Comparison of ENCODE assay signal across 28 cellular contexts in genomic region chr3:126449621-126450051, GRCh38. TPM values are rescaled to one million over a fixed set of nuclear protein-coding genes. Genes with fewer than 3 reads are reported as not detected.
DNase-seq lines count a peak whose midpoint lies in the region; ATAC-seq, FAIRE-seq and TF ChIP-seq lines count a peak whose summit lies in the region.
"Had no signal": no experiment of that assay in that cellular context is flagged by ENCODE, and none has a peak within 500 bp of the region (broad histone marks: within the 10 kb centered on the region; RNA-seq: fewer than 3 reads in every experiment).

No MANE protein-coding gene starts in this region.

- no peaks in the 10 kb centered on the region for H3K27me3 Mint-ChIP-seq in activated naive CD8-positive, alpha-beta T cell treated with anti-CD3 and anti-CD28 coated beads for 36 hours
- H3K27me3 Mint-ChIP-seq in activated naive CD8-positive, alpha-beta T cell treated with anti-CD3 and anti-CD28 coated beads, Interleukin-2, amount 50 U/mL, for 24 hours, result no peaks in the 10 kb centered on the region
- no peaks in the 10 kb centered on the region for H3K27me3 Mint-ChIP-seq in endodermal cell (ENCODE audit: insufficient read depth)
- no peaks in the 10 kb centered on the region for H3K27me3 Mint-ChIP-seq in stimulated activated naive B cell treated with anti-CD40 and anti-IgM and Interleukin-4, amounts not matched to agents 10 μg/mL and 1 μg/mL and 100 μg/mL, for 72 hours
- H3K27me3 Mint-ChIP-seq: IgD-negative memory B cell had no signal

- H3K9ac ChIP-seq in endodermal cell (ENCODE audit: extremely low read depth, low read length, poor library complexity, severe bottlenecking), result no peak overlapping the region

- H3K27ac Mint-ChIP-seq in activated naive CD8-positive, alpha-beta T cell treated with anti-CD3 and anti-CD28 coated beads for 36 hours, result peak overlapping the region; percentile 25
- no peak overlapping the region for H3K27ac Mint-ChIP-seq in activated naive CD8-positive, alpha-beta T cell treated with anti-CD3 and anti-CD28 coated beads, Interleukin-2, amount 50 U/mL, for 24 hours
- H3K27ac Mint-ChIP-seq in endodermal cell, result no peak overlapping the region
- no peak overlapping the region for H3K27ac Mint-ChIP-seq in stimulated activated naive B cell treated with anti-CD40 and anti-IgM and Interleukin-4, amounts not matched to agents 10 μg/mL and 1 μg/mL and 100 μg/mL, for 72 hours
- H3K27ac Mint-ChIP-seq: CD8-positive, alpha-beta T cell had no signal

- no peaks in the 10 kb centered on the region for H3K4me1 Mint-ChIP-seq in activated naive CD8-positive, alpha-beta T cell treated with anti-CD3 and anti-CD28 coated beads for 36 hours
- H3K4me1 Mint-ChIP-seq in activated naive CD8-positive, alpha-beta T cell treated with anti-CD3 and anti-CD28 coated beads, Interleukin-2, amount 50 U/mL, for 24 hours, result no peaks in the 10 kb centered on the region
- H3K4me1 Mint-ChIP-seq in endodermal cell, result no peaks in the 10 kb centered on the region
- H3K4me1 Mint-ChIP-seq in stimulated activated naive B cell treated with anti-CD40 and anti-IgM and Interleukin-4, amounts not matched to agents 10 μg/mL and 1 μg/mL and 100 μg/mL, for 72 hours, result peaks cover 3 to 5% of the 10 kb centered on the region in 2 donors

- FAIRE-seq in pancreas (lab: Jason Lieb, UNC), result no peak
- FAIRE-seq: GM12891, GM19239, H1 had no signal

- 91 to 96% methylated on average over 8 to 11 of the region's 11 CpGs for WGBS in endodermal cell (ENCODE audit: insufficient coverage in 1 of 2, insufficient read length in 1 of 2), 2 experiments
- WGBS in pancreas, 2 donors, result 30 to 56% methylated on average over 11 of the region's 11 CpGs
- 77 to 88% (median 80%) methylated on average over 9 to 11 of the region's 11 CpGs for WGBS in stomach, 5 donors

- H3K9me3 ChIP-seq in endodermal cell (ENCODE audit: control insufficient read depth, low read length), result no peaks in the 10 kb centered on the region
- H3K9me3 ChIP-seq in pancreas, result no peaks in the 10 kb centered on the region
- no peaks in the 10 kb centered on the region for H3K9me3 ChIP-seq in stomach
- H3K9me3 ChIP-seq: Peyer's patch, SJCRH30 had no signal

- DNase-seq in activated naive CD8-positive, alpha-beta T cell treated with anti-CD3 and anti-CD28 coated beads for 36 hours, result no peak
- DNase-seq in activated naive CD8-positive, alpha-beta T cell treated with anti-CD3 and anti-CD28 coated beads, Interleukin-2, amount 50 U/mL, for 24 hours, result no peak
- DNase-seq in endodermal cell (peak; percentile 29), pancreas (peak in 3 of 6 donors; percentile 24 to 81 (median 54)), stomach (peak; percentile 25), mesenteric fat pad (ENCODE audit: low spot score) (no peak)
- DNase-seq in stimulated activated naive B cell treated with anti-CD40 and anti-IgM and Interleukin-4, amounts not matched to agents 10 μg/mL and 1 μg/mL and 100 μg/mL, for 72 hours, result no peak
- DNase-seq: 8988T; C1 segment of cervical spinal cord; CD8-positive, alpha-beta T cell; DMS153; Karpas-422; MV-4-11; NCI-H1105 treated with DMSO at 0.1 percent for 48 hours; NCI-H1694; NCI-H2081 treated with DMSO at 0.1 percent for 48 hours; NCI-H2171 treated with DMSO at 0.1 percent for 48 hours; NCI-H524 treated with DMSO at 0.1 percent for 48 hours; SJCRH30 had no signal

- H3K4me3 ChIP-seq in endodermal cell (ENCODE audit: low read length) (no peak overlapping the region), pancreas (no peak overlapping the region), stomach (no peak overlapping the region)
- H3K4me3 ChIP-seq: Peyer's patch, SJCRH30 had no signal

- H3K27me3 ChIP-seq in endodermal cell (ENCODE audit: control insufficient read depth, insufficient read depth, low read length, poor library complexity, severe bottlenecking) (no peaks in the 10 kb centered on the region), pancreas (no peaks in the 10 kb centered on the region), stomach (no peaks in the 10 kb centered on the region)
- H3K27me3 ChIP-seq: Peyer's patch, SJCRH30 had no signal

- ATAC-seq in activated naive CD8-positive, alpha-beta T cell treated with anti-CD3 and anti-CD28 coated beads, Interleukin-2, amount 50 U/mL, for 24 hours, result no peak
- ATAC-seq in pancreas (peak; percentile 49 to 87 (median 78)), HG02642 (IDR thresholded peaks at IDR 0.05; ENCODE audit: poor library complexity, unreplicated experiment) (no peak)
- no peak for ATAC-seq in stimulated activated naive B cell treated with anti-CD40 and anti-IgM and Interleukin-4, amounts not matched to agents 10 μg/mL and 1 μg/mL and 100 μg/mL, for 72 hours (replicated peaks)
- ATAC-seq: CD8-positive, alpha-beta T cell had no signal

- no peaks in the 10 kb centered on the region for H3K9me3 Mint-ChIP-seq in activated naive CD8-positive, alpha-beta T cell treated with anti-CD3 and anti-CD28 coated beads for 36 hours
- no peaks in the 10 kb centered on the region for H3K9me3 Mint-ChIP-seq in activated naive CD8-positive, alpha-beta T cell treated with anti-CD3 and anti-CD28 coated beads, Interleukin-2, amount 50 U/mL, for 24 hours
- no peaks in the 10 kb centered on the region for H3K9me3 Mint-ChIP-seq in endodermal cell
- H3K9me3 Mint-ChIP-seq in stimulated activated naive B cell treated with anti-CD40 and anti-IgM and Interleukin-4, amounts not matched to agents 10 μg/mL and 1 μg/mL and 100 μg/mL, for 72 hours, result no peaks in the 10 kb centered on the region
- H3K9me3 Mint-ChIP-seq: CD8-positive, alpha-beta T cell; IgD-negative memory B cell had no signal

- peaks cover 62% of the 10 kb centered on the region for H3K36me3 ChIP-seq in endodermal cell (ENCODE audit: control insufficient read depth, insufficient read depth, low read length)
- H3K36me3 ChIP-seq in pancreas, result peaks cover 0 to 18% (median 8%) of the 10 kb centered on the region in 3 donors
- H3K36me3 ChIP-seq in stomach, result peaks cover 27 to 80% (median 75%) of the 10 kb centered on the region in 4 donors

- TF ChIP-seq CTCF in endodermal cell (conservative IDR thresholded peaks at IDR 0.05) (no peak), pancreas (IDR thresholded peaks at IDR 0.05) (no peak), stomach (IDR thresholded peaks at IDR 0.05) (no peak)

- H3K4me1 ChIP-seq in endodermal cell (ENCODE audit: control insufficient read depth, insufficient read depth, low read length) (no peaks in the 10 kb centered on the region), pancreas (peaks cover 0 to 20% (median 0%) of the 10 kb centered on the region in 3 donors), stomach (peaks cover 0 to 14% (median 2%) of the 10 kb centered on the region in 4 donors)
- H3K4me1 ChIP-seq: Peyer's patch, SJCRH30 had no signal

- intact Hi-C loops in pancreas (cut with DNase I) (no loop called here), stomach (cut with DNase I; ENCODE audit: low total_unique reads) (no loop called here)

- H3K36me3 Mint-ChIP-seq in activated naive CD8-positive, alpha-beta T cell treated with anti-CD3 and anti-CD28 coated beads for 36 hours, result peaks cover 9% of the 10 kb centered on the region
- H3K36me3 Mint-ChIP-seq in activated naive CD8-positive, alpha-beta T cell treated with anti-CD3 and anti-CD28 coated beads, Interleukin-2, amount 50 U/mL, for 24 hours (ENCODE audit: low read depth), result peaks cover 11% of the 10 kb centered on the region
- H3K36me3 Mint-ChIP-seq in endodermal cell (ENCODE audit: low read depth), result peaks cover 17% of the 10 kb centered on the region
- H3K36me3 Mint-ChIP-seq in stimulated activated naive B cell treated with anti-CD40 and anti-IgM and Interleukin-4, amounts not matched to agents 10 μg/mL and 1 μg/mL and 100 μg/mL, for 72 hours, result peaks cover 28 to 41% of the 10 kb centered on the region in 2 donors

- TF ChIP-seq EP300 in stomach (IDR thresholded peaks at IDR 0.05), result no peak

- no peak overlapping the region for H3K27ac ChIP-seq in endodermal cell (ENCODE audit: low read depth, low read length)
- H3K27ac ChIP-seq in pancreas, result peak overlapping the region in 2 of 4 donors; percentile 55 to 57
- H3K27ac ChIP-seq in stomach, result no peak overlapping the region
- H3K27ac ChIP-seq: Peyer's patch, SJCRH30 had no signal

- no peak for TF ChIP-seq POLR2A in stomach (IDR thresholded peaks at IDR 0.05)

- no peak overlapping the region for H3K4me3 Mint-ChIP-seq in activated naive CD8-positive, alpha-beta T cell treated with anti-CD3 and anti-CD28 coated beads for 36 hours
- no peak overlapping the region for H3K4me3 Mint-ChIP-seq in activated naive CD8-positive, alpha-beta T cell treated with anti-CD3 and anti-CD28 coated beads, Interleukin-2, amount 50 U/mL, for 24 hours
- H3K4me3 Mint-ChIP-seq in endodermal cell, result no peak overlapping the region
- no peak overlapping the region for H3K4me3 Mint-ChIP-seq in stimulated activated naive B cell treated with anti-CD40 and anti-IgM and Interleukin-4, amounts not matched to agents 10 μg/mL and 1 μg/mL and 100 μg/mL, for 72 hours
- H3K4me3 Mint-ChIP-seq: CD8-positive, alpha-beta T cell; IgD-negative memory B cell had no signal

RNA-seq across cellular contexts. Expression of gene ZXDC, which starts 26.1 kb away (rescaled TPM):
- total RNA-seq in activated naive CD8-positive, alpha-beta T cell treated with anti-CD3 and anti-CD28 coated beads for 36 hours, result 10 to 100 TPM; 18.7 to 19.3 TPM
- 10 to 100 TPM; 30.5 to 31.6 TPM for total RNA-seq in endodermal cell
- polyA plus RNA-seq in endodermal cell (2013, experiment 1 of 2), result 22.5 TPM
- polyA plus RNA-seq in endodermal cell (2013, experiment 2 of 2), result 21.5 TPM
- 10 to 100 TPM; 19.4 to 26.1 (median 21.3) TPM for total RNA-seq in pancreas
- 10 to 100 TPM; 19.9 to 21.7 TPM for polyA plus RNA-seq in pancreas
- total RNA-seq in stomach, result 10 to 100 TPM; 16.9 to 73.2 (median 44.5) TPM
- polyA plus RNA-seq in stomach, result 1 to 10 TPM; 6.1 to 9.8 (median 6.6) TPM
- total RNA-seq in mesenteric fat pad, result 29.4 TPM

RNA-seq across cellular contexts. Expression of gene CFAP100, which starts 54.9 kb away (rescaled TPM):
- total RNA-seq in activated naive CD8-positive, alpha-beta T cell treated with anti-CD3 and anti-CD28 coated beads for 36 hours, result not detected
- under 1 TPM; 0.44 to 0.66 TPM for total RNA-seq in endodermal cell
- polyA plus RNA-seq in endodermal cell (2013, experiment 1 of 2), result 2.6 TPM
- polyA plus RNA-seq in endodermal cell (2013, experiment 2 of 2), result 1.6 TPM
- total RNA-seq in pancreas, result not detected
- not detected for polyA plus RNA-seq in pancreas
- not detected for total RNA-seq in stomach
- not detected for polyA plus RNA-seq in stomach
- total RNA-seq in mesenteric fat pad, result not detected
- total RNA-seq: CD8-positive, alpha-beta T cell; G401; H1; M059J; OCI-LY7; Peyer's patch; SJCRH30 had no signal
- polyA plus RNA-seq: IgD-negative memory B cell had no signal

Comparison
In these comparisons a context has a peak if more than half of its experiments do, and no peak if none do; other contexts are left out.
1. DNase-seq: peak in endodermal cell (single experiment) and stomach (single experiment); none in activated naive CD8-positive, alpha-beta T cell treated with anti-CD3 and anti-CD28 coated beads for 36 hours (single experiment), activated naive CD8-positive, alpha-beta T cell treated with anti-CD3 and anti-CD28 coated beads, Interleukin-2, amount 50 U/mL, for 24 hours (single experiment), mesenteric fat pad (single experiment) and stimulated activated naive B cell treated with anti-CD40 and anti-IgM and Interleukin-4, amounts not matched to agents 10 μg/mL and 1 μg/mL and 100 μg/mL, for 72 hours (single experiment).
2. ATAC-seq: peak in pancreas (4 of 4); none in activated naive CD8-positive, alpha-beta T cell treated with anti-CD3 and anti-CD28 coated beads, Interleukin-2, amount 50 U/mL, for 24 hours (single experiment), HG02642 (single experiment) and stimulated activated naive B cell treated with anti-CD40 and anti-IgM and Interleukin-4, amounts not matched to agents 10 μg/mL and 1 μg/mL and 100 μg/mL, for 72 hours (0 of 2).